Comparison of ENCODE assay signal across 24 cellular contexts in genomic region chr3:17954801-17955200, GRCh38.
DNase-seq lines count a peak whose midpoint lies in the region; ATAC-seq, FAIRE-seq and TF ChIP-seq lines count a peak whose summit lies in the region.
"Had no signal": no experiment of that assay in that cellular context is flagged by ENCODE, and none has a peak within 500 bp of the region (broad histone marks: within the 10 kb centered on the region; RNA-seq: fewer than 3 reads in every experiment).

No MANE protein-coding gene starts in this region.

- H3K27ac Mint-ChIP-seq in H9, result no peak overlapping the region
- H3K27ac Mint-ChIP-seq: HFFc6 had no signal

- no peaks in the 10 kb centered on the region for H3K23me2 ChIP-seq in H9 (ENCODE audit: insufficient read length, low read depth, low read length, poor library complexity, severe bottlenecking)

- POLR2A ChIA-PET in A549 (lab: Yijun Ruan, JAX) (no interaction called here), K562 (lab: Yijun Ruan, JAX) (interaction anchor here (0.6 kb wide), 1 partner anchor 451 kb away, joined by 3 read pairs; no protein-coding TSS in a partner anchor)

- H3K23ac ChIP-seq in H9 (ENCODE audit: insufficient read length, low read depth, low read length), result no peak overlapping the region

- TF ChIP-seq CTCF in A549 (IDR thresholded peaks at IDR 0.05) (no peak), H9 (conservative IDR thresholded peaks at IDR 0.05) (no peak), K562 (IDR thresholded peaks at IDR 0.05 in 2 of 3, conservative IDR thresholded peaks at IDR 0.05 in 1 of 3; ENCODE audit: insufficient read depth in 2 of 3, low read depth in 1 of 3, low read length in 3 of 3) (no peak)

- TF ChIP-seq RAD21 in A549 (conservative IDR thresholded peaks at IDR 0.05 in 1 of 2, IDR thresholded peaks at IDR 0.05 in 1 of 2), result no peak
- TF ChIP-seq RAD21 in K562 (CRISPR knock-in tag; conservative IDR thresholded peaks at IDR 0.05 in 1 of 2, IDR thresholded peaks at IDR 0.05 in 1 of 2), result no peak

- H3T11ph ChIP-seq in H9 (ENCODE audit: low read length), result no peak overlapping the region

- H4K20me1 ChIP-seq in H9 (ENCODE audit: control insufficient read depth, insufficient read depth, insufficient read length) (no peaks in the 10 kb centered on the region), K562 (replicated peaks; ENCODE audit: control insufficient read depth, insufficient read depth, low read length) (no peaks in the 10 kb centered on the region)

- H2BK15ac ChIP-seq in H9 (ENCODE audit: low read depth, low read length), result no peak overlapping the region

- no peaks in the 10 kb centered on the region for H3K79me2 ChIP-seq in H9 (ENCODE audit: insufficient read depth, low read length)
- H3K79me2 ChIP-seq in K562 (ENCODE audit: control insufficient read depth, insufficient read depth, low read length), result no peaks in the 10 kb centered on the region

- H3K9me3 ChIP-seq in A549 (no peaks in the 10 kb centered on the region), H9 (ENCODE audit: control insufficient read depth, low read depth, low read length) (no peaks in the 10 kb centered on the region), K562 (replicated peaks; ENCODE audit: control insufficient read depth, insufficient read depth, low read depth, low read length) (no peaks in the 10 kb centered on the region)
- H3K9me3 ChIP-seq: HAP-1 had no signal

- no peak overlapping the region for H4K5ac ChIP-seq in H9 (ENCODE audit: insufficient read length, low read depth, low read length)

- no peaks in the 10 kb centered on the region for H3K36me3 Mint-ChIP-seq in H9 (ENCODE audit: insufficient read depth in 1 of 3, low read depth in 3 of 3)

- H3K56ac ChIP-seq in H9 (ENCODE audit: insufficient read length, low read depth, low read length), result no peak overlapping the region

- no peak overlapping the region for H3K4me3 Mint-ChIP-seq in H9
- H3K4me3 Mint-ChIP-seq: HFFc6 had no signal

- no peak overlapping the region for H2BK12ac ChIP-seq in H9 (ENCODE audit: insufficient read length, low read depth, low read length)

- H2BK120ac ChIP-seq in H9 (ENCODE audit: low read depth, low read length, poor library complexity, severe bottlenecking), result no peak overlapping the region

- in situ Hi-C loops in K562 (cut with MboI), result no loop called here

- no peaks in the 10 kb centered on the region for H3K27me3 ChIP-seq in H9 (ENCODE audit: insufficient read depth, low read length)
- no peaks in the 10 kb centered on the region for H3K27me3 ChIP-seq in K562 (ENCODE audit: control insufficient read depth in 2 of 2, insufficient read depth in 2 of 2, low read length in 2 of 2)

- no peak overlapping the region; the same call in 1 of the 2 replicates for H3K14ac ChIP-seq in H9 (ENCODE audit: insufficient read depth, low read length)

- FAIRE-seq in A549 (lab: Jason Lieb, UNC) (no peak), K562 (lab: Jason Lieb, UNC) (no peak)

- no peaks in the 10 kb centered on the region for H3K27me3 Mint-ChIP-seq in H9 (ENCODE audit: low read depth)

- H3K4me2 ChIP-seq in A549 (no peak overlapping the region), H9 (ENCODE audit: insufficient read depth, insufficient read length, low read length) (no peak overlapping the region), K562 (ENCODE audit: insufficient read depth, low read length) (no peak overlapping the region)
- H3K4me2 ChIP-seq: KMS-11 had no signal

- ATAC-seq in A549, result peak; percentile 30 to 36; a peak in 2 of 6 replicates
- ATAC-seq in K562, result peak; percentile 45; the same call in 2 of the 3 replicates
- no peak for ATAC-seq in HG03159 (IDR thresholded peaks at IDR 0.05; ENCODE audit: unreplicated experiment)

- no peak for DNase-seq in A549 (ENCODE audit: low read depth in 1 of 2, low spot score in 1 of 2)
- DNase-seq in H9, result peak; percentile 43
- DNase-seq in K562 (ENCODE audit: extremely low read depth in 1 of 4, low spot score in 3 of 4), result no peak
- peak; percentile 64 for DNase-seq in islet precursor cell
- DNase-seq in HuH-7.5 (ENCODE audit: low spot score), result no peak
- DNase-seq in NCI-H2029 (lab: John Stamatoyannopoulos, UW), result no peak
- no peak for DNase-seq in SKM-1 (lab: John Stamatoyannopoulos, UW; ENCODE audit: unreplicated experiment)
- DNase-seq: 8988T, Calu3, DMS79 treated with DMSO at 0.1 percent for 48 hours, HFFc6, IMR-90, NCI-H1048, NCI-H1417, NCI-H1694 treated with DMSO at 0.1 percent for 48 hours, NCI-H2081 treated with DMSO at 0.1 percent for 48 hours, NCI-H2171, NCI-H345, NCI-H510A treated with DMSO at 0.1 percent for 48 hours, RPMI8226, SHP77 had no signal

- CTCF ChIA-PET in A549 (lab: Yijun Ruan, JAX) (no interaction called here), K562 (lab: Yijun Ruan, JAX; ENCODE audit: low intra/inter-chr PET ratio) (no interaction called here)

- H3K9ac ChIP-seq in H9 (ENCODE audit: extremely low read depth, insufficient read length, low read length), result no peak overlapping the region
- H3K9ac ChIP-seq in K562 (ENCODE audit: insufficient read depth in 1 of 2, low read depth in 2 of 2, low read length in 2 of 2), result no peak overlapping the region
- H3K9ac ChIP-seq: KMS-11 had no signal

- H4K8ac ChIP-seq in H9 (replicated peaks; ENCODE audit: insufficient read length, low read depth, low read length), result no peak overlapping the region

- no peak overlapping the region for H2BK5ac ChIP-seq in H9 (ENCODE audit: insufficient read length, low read length)

- TF ChIP-seq POLR2A in A549 (IDR thresholded peaks at IDR 0.05; ENCODE audit: low read length), result no peak
- TF ChIP-seq POLR2A in K562 (conservative IDR thresholded peaks at IDR 0.05), result no peak

- H2BK20ac ChIP-seq in H9 (ENCODE audit: low read depth, low read length, poor library complexity, severe bottlenecking), result no peak overlapping the region

- 33% methylated on average over 1 of the region's 1 CpG for WGBS in A549 (ENCODE audit: missing lambda C conversion rate)
- WGBS in H9 (ENCODE audit: extremely low coverage, insufficient read length, low lambda C conversion rate), result no CpG with 5 or more reads among the region's 1 CpG
- 0% methylated on average over 1 of the region's 1 CpG for WGBS in K562 (ENCODE audit: insufficient coverage, low coverage, missing lambda C conversion rate)

- H3K9me1 ChIP-seq in K562 (ENCODE audit: control insufficient read depth, insufficient read depth, low read length), result no peaks in the 10 kb centered on the region

- H3K4me1 Mint-ChIP-seq in H9, result peaks cover 6 to 7% of the 10 kb centered on the region in 2 experiments; a peak in 2 of 4 replicates

- no peak for TF ChIP-seq EP300 in A549 (IDR thresholded peaks at IDR 0.05)
- no peak for TF ChIP-seq EP300 in K562 (IDR thresholded peaks at IDR 0.05; ENCODE audit: low read length)

- no peak overlapping the region for H3K4ac ChIP-seq in H9 (ENCODE audit: low read depth, low read length)

- H2AFZ ChIP-seq in H9 (ENCODE audit: low read length), result no peak overlapping the region
- no peak overlapping the region for H2AFZ ChIP-seq in K562 (ENCODE audit: low read depth, low read length)

- H3K79me1 ChIP-seq in H9 (ENCODE audit: insufficient read depth, low read depth, low read length, poor library complexity, severe bottlenecking), result no peaks in the 10 kb centered on the region

- H3K4me1 ChIP-seq in A549 (no peaks in the 10 kb centered on the region), H9 (ENCODE audit: insufficient read depth, low read length) (no peaks in the 10 kb centered on the region), K562 (replicated peaks in 1 of 2; ENCODE audit: control insufficient read depth in 2 of 2, insufficient read depth in 2 of 2, low read length in 2 of 2) (no peaks in the 10 kb centered on the region)
- H3K4me1 ChIP-seq: HAP-1 had no signal

- H3K36me3 ChIP-seq in K562 (ENCODE audit: control insufficient read depth, insufficient read depth, low read length), result no peaks in the 10 kb centered on the region
- H3K36me3 ChIP-seq: HAP-1 had no signal

- no peak overlapping the region for H3K18ac ChIP-seq in H9 (ENCODE audit: insufficient read length, low read depth, low read length)

- intact Hi-C loops in K562 (cut with micrococcal nuclease), result no loop called here

- no TSS peak for BruUV-seq in K562 (replicated peaks; lab: Mats Ljungman, UMichigan)

- no peak overlapping the region for H3K27ac ChIP-seq in A549
- H3K27ac ChIP-seq in H9 (ENCODE audit: insufficient read length, low read depth, low read length), result no peak overlapping the region
- no peak overlapping the region for H3K27ac ChIP-seq in K562 (ENCODE audit: extremely low read depth, low read depth, low read length)
- H3K27ac ChIP-seq: KMS-11 had no signal

- H3K9me3 Mint-ChIP-seq in H9, result no peaks in the 10 kb centered on the region; a peak in 2 of 5 replicates

- H2AK5ac ChIP-seq in H9 (ENCODE audit: insufficient read length, low read length), result no peak overlapping the region

- no peak overlapping the region for H4K91ac ChIP-seq in H9 (ENCODE audit: insufficient read length, low read depth, low read length)

- H3K4me3 ChIP-seq in A549, result no peak overlapping the region
- H3K4me3 ChIP-seq in K562, result no peak overlapping the region
- H3K4me3 ChIP-seq: HAP-1 had no signal

TF ChIP-seq in A549, 52 proteins besides CTCF, POLR2A, EP300 and RAD21 (continues in another document):
- no peak for TF ChIP-seq CHD4 (IDR thresholded peaks at IDR 0.05; ENCODE audit: borderline replicate concordance)
- no peak for TF ChIP-seq ZC3H11A (IDR thresholded peaks at IDR 0.05)
- no peak for TF ChIP-seq CHD2 (IDR thresholded peaks at IDR 0.05; ENCODE audit: low read length, partially characterized antibody)
- TF ChIP-seq HES2 (IDR thresholded peaks at IDR 0.05), result no peak
- no peak for TF ChIP-seq ZFP36 (IDR thresholded peaks at IDR 0.05; ENCODE audit: borderline replicate concordance, partially characterized antibody)
- no peak for TF ChIP-seq NPAS2 (CRISPR knock-in tag; IDR thresholded peaks at IDR 0.05; ENCODE audit: borderline replicate concordance)
- TF ChIP-seq HOXB13 (CRISPR knock-in tag; IDR thresholded peaks at IDR 0.05; ENCODE audit: low read depth), result no peak

TF ChIP-seq in K562, 482 proteins besides CTCF, POLR2A, EP300 and RAD21:
- TF ChIP-seq TEAD4 (IDR thresholded peaks at IDR 0.05; ENCODE audit: low read length) (no peak), TEAD4 (CRISPR knock-in tag; IDR thresholded peaks at IDR 0.05; ENCODE audit: borderline replicate concordance) (no peak)

Comparison
In these comparisons a context has a peak if more than half of its experiments do, and no peak if none do; other contexts are left out.
1. DNase-seq: peak in H9 (single experiment) and islet precursor cell (single experiment); none in A549 (0 of 2), K562 (0 of 4), HuH-7.5 (single experiment), NCI-H2029 (single experiment) and SKM-1 (single experiment).